ENCODE assay signal across 12 cellular contexts in genomic region chr14:85702191-85702590, GRCh38.
"Had no signal": no experiment of that assay in that cellular context is flagged by ENCODE, and none has a peak within 500 bp of the region (broad histone marks: within the 10 kb centered on the region; RNA-seq: fewer than 3 reads in every experiment).

No MANE protein-coding gene starts in this region.

- H3K27ac ChIP-seq: left ventricle myocardium inferior, pancreas, thoracic aorta, upper lobe of right lung had no signal

- DNase-seq: activated B cell treated with CpG ODN at 0.5 μM for 24 hours; activated CD4-positive, alpha-beta T cell treated with anti-CD3 and anti-CD28 coated beads for 48 hours; activated naive CD4-positive, alpha-beta T cell; aorta; hippocampal formation; left ventricle myocardium inferior; pancreas; SW 1271; upper lobe of right lung had no signal

- H3K27me3 Mint-ChIP-seq: activated B cell treated with CpG ODN at 0.5 μM for 24 hours had no signal

- H3K4me1 Mint-ChIP-seq: activated B cell treated with CpG ODN at 0.5 μM for 24 hours; neural crest cell; stimulated activated effector memory CD8-positive, alpha-beta T cell treated with anti-CD3 and anti-CD28 coated beads, Interleukin-12 subunit alpha, Interleukin-12 subunit beta, amount 100 ng/mL, for 72 hours had no signal

- H3K27ac Mint-ChIP-seq: activated B cell treated with CpG ODN at 0.5 μM for 24 hours; stimulated activated effector memory CD8-positive, alpha-beta T cell treated with anti-CD3 and anti-CD28 coated beads, Interleukin-12 subunit alpha, Interleukin-12 subunit beta, amount 100 ng/mL, for 72 hours had no signal

- H3K36me3 Mint-ChIP-seq: stimulated activated effector memory CD8-positive, alpha-beta T cell treated with anti-CD3 and anti-CD28 coated beads, Interleukin-12 subunit alpha, Interleukin-12 subunit beta, amount 100 ng/mL, for 72 hours had no signal

- H3K9me3 ChIP-seq: left ventricle myocardium inferior, pancreas, thoracic aorta, upper lobe of right lung had no signal

- ATAC-seq: pancreas; stimulated activated effector memory CD8-positive, alpha-beta T cell treated with anti-CD3 and anti-CD28 coated beads, Interleukin-12 subunit alpha, Interleukin-12 subunit beta, amount 100 ng/mL, for 72 hours; upper lobe of right lung had no signal

- H3K36me3 ChIP-seq: left ventricle myocardium inferior, pancreas, thoracic aorta, upper lobe of right lung had no signal

- H3K4me3 Mint-ChIP-seq: activated B cell treated with CpG ODN at 0.5 μM for 24 hours; neural crest cell; stimulated activated effector memory CD8-positive, alpha-beta T cell treated with anti-CD3 and anti-CD28 coated beads, Interleukin-12 subunit alpha, Interleukin-12 subunit beta, amount 100 ng/mL, for 72 hours had no signal

- H3K4me3 ChIP-seq: left ventricle myocardium inferior, pancreas, thoracic aorta, upper lobe of right lung had no signal

- H3K27me3 ChIP-seq: pancreas, upper lobe of right lung had no signal

- H3K4me1 ChIP-seq: left ventricle myocardium inferior, pancreas, upper lobe of right lung had no signal
